16 cellular contexts compared by ENCODE assay signal in genomic region chr6:88493717-88494116, GRCh38.
DNase-seq lines count a peak whose midpoint lies in the region; ATAC-seq, FAIRE-seq and TF ChIP-seq lines count a peak whose summit lies in the region.
"Had no signal": no experiment of that assay in that cellular context is flagged by ENCODE, and none has a peak within 500 bp of the region (broad histone marks: within the 10 kb centered on the region; RNA-seq: fewer than 3 reads in every experiment).

No MANE protein-coding gene starts in this region.

- peaks cover 24% of the 10 kb centered on the region for H3K4me1 ChIP-seq in OCI-LY1 (ENCODE audit: insufficient read depth, low read length, severe bottlenecking)
- no peaks in the 10 kb centered on the region for H3K4me1 ChIP-seq in psoas muscle
- H3K4me1 ChIP-seq: foreskin keratinocyte had no signal

- H3F3A ChIP-seq in OCI-LY1 (ENCODE audit: insufficient read depth, low read length) = no peaks in the 10 kb centered on the region

- no peaks in the 10 kb centered on the region for H4K20me1 ChIP-seq in OCI-LY1 (ENCODE audit: insufficient read depth, low read length)

- no peaks in the 10 kb centered on the region for H3K9me2 ChIP-seq in OCI-LY1 (ENCODE audit: low read depth, low read length)

- peak; percentile 93 for FAIRE-seq in GM18507 (lab: Jason Lieb, UNC)
- FAIRE-seq: kidney had no signal

- no peaks in the 10 kb centered on the region for H3K36me3 Mint-ChIP-seq in osteocyte (ENCODE audit: unreplicated experiment)
- H3K36me3 Mint-ChIP-seq: type B pancreatic cell had no signal

- TF ChIP-seq CTCF in OCI-LY1 (IDR thresholded peaks at IDR 0.05; ENCODE audit: low read length) (no peak), psoas muscle (IDR thresholded peaks at IDR 0.05) (no peak), osteocyte (IDR thresholded peaks at IDR 0.05) (no peak)

- H3K79me2 ChIP-seq in OCI-LY1 (ENCODE audit: insufficient read depth, low read length) = no peaks in the 10 kb centered on the region

- H3K4me2 ChIP-seq in OCI-LY1 (ENCODE audit: low read length) = no peak overlapping the region

- H3K27me3 Mint-ChIP-seq in osteocyte (ENCODE audit: unreplicated experiment) = peaks cover 12% of the 10 kb centered on the region
- H3K27me3 Mint-ChIP-seq: dendritic cell treated with granulocyte-macrophage colony-stimulating factor and Interleukin-4, amounts not matched to agents 40 ng/mL and 50 ng/mL, for 4 days had no signal

- H3K27ac Mint-ChIP-seq in osteocyte (ENCODE audit: unreplicated experiment) = no peak overlapping the region
- H3K27ac Mint-ChIP-seq: dendritic cell treated with granulocyte-macrophage colony-stimulating factor and Interleukin-4, amounts not matched to agents 40 ng/mL and 50 ng/mL, for 4 days; T-helper 1 cell treated with Interleukin-12 subunit alpha and Interleukin-12 subunit beta and Interleukin-4 antibody, amounts not matched to agents 30 μg/mL and 1 μg/mL, for 36 hours; type B pancreatic cell had no signal

- no peak overlapping the region for H3K9ac ChIP-seq in OCI-LY1 (ENCODE audit: low read length)

- peaks cover 3% of the 10 kb centered on the region for H3K9me3 ChIP-seq in OCI-LY1 (ENCODE audit: low read length)
- H3K9me3 ChIP-seq in psoas muscle = no peaks in the 10 kb centered on the region

- H3K27ac ChIP-seq in OCI-LY1 (ENCODE audit: low read depth, low read length, poor library complexity, severe bottlenecking) = peak overlapping the region; percentile 88
- H3K27ac ChIP-seq in psoas muscle = no peak overlapping the region
- H3K27ac ChIP-seq: C4-2B, foreskin keratinocyte had no signal

- no peak overlapping the region for H2AFZ ChIP-seq in OCI-LY1 (ENCODE audit: low read length)

- DNase-seq in GM18507 (ENCODE audit: extremely low spot score, insufficient read length, low read depth) (no peak), psoas muscle (no peak), NCI-H146 (lab: John Stamatoyannopoulos, UW) (no peak), osteocyte (ENCODE audit: extremely low spot score, unreplicated experiment) (no peak)
- DNase-seq in activated CD4-positive, alpha-beta T cell treated with anti-CD3 and anti-CD28 coated beads for 4 hours = no peak
- DNase-seq: foreskin keratinocyte, HCEC 1CT, kidney, NCI-H1930 had no signal

- intact Hi-C loops in psoas muscle (cut with DNase I) = loop anchor here in 1 of 2 donors (5.0 kb wide), 1 partner anchor 566 kb away; no protein-coding TSS in a partner anchor

- no peaks in the 10 kb centered on the region for H3K9me3 Mint-ChIP-seq in osteocyte (ENCODE audit: unreplicated experiment)
- H3K9me3 Mint-ChIP-seq: T-helper 1 cell treated with Interleukin-12 subunit alpha and Interleukin-12 subunit beta and Interleukin-4 antibody, amounts not matched to agents 30 μg/mL and 1 μg/mL, for 36 hours; type B pancreatic cell had no signal

- H3K4me1 Mint-ChIP-seq in osteocyte (ENCODE audit: unreplicated experiment) = no peaks in the 10 kb centered on the region

- H3K4me3 ChIP-seq in OCI-LY1 (ENCODE audit: low read depth, low read length, poor library complexity, severe bottlenecking) = no peak overlapping the region
- no peak overlapping the region for H3K4me3 ChIP-seq in psoas muscle

- peak; percentile 24 for ATAC-seq in GM19467 (IDR thresholded peaks at IDR 0.05; ENCODE audit: unreplicated experiment)
- ATAC-seq in HG02884 (IDR thresholded peaks at IDR 0.05; ENCODE audit: unreplicated experiment) = peak; percentile 37
- no peak for ATAC-seq in psoas muscle
- ATAC-seq: foreskin keratinocyte had no signal

- WGBS in psoas muscle, 3 donors = 86 to 95% (median 87%) methylated on average over 2 of the region's 2 CpGs

- H3K27me3 ChIP-seq in OCI-LY1 (ENCODE audit: insufficient read depth, low read length) (no peaks in the 10 kb centered on the region), psoas muscle (ENCODE audit: insufficient read depth in 3 of 3, low read length in 2 of 3) (no peaks in the 10 kb centered on the region)

- H3K36me3 ChIP-seq in OCI-LY1 (ENCODE audit: insufficient read depth, low read length) (no peaks in the 10 kb centered on the region), psoas muscle (ENCODE audit: insufficient read depth in 1 of 2, low read depth in 1 of 2) (no peaks in the 10 kb centered on the region)

- H3K4me3 Mint-ChIP-seq in osteocyte (ENCODE audit: unreplicated experiment) = no peak overlapping the region
- H3K4me3 Mint-ChIP-seq: dendritic cell treated with granulocyte-macrophage colony-stimulating factor and Interleukin-4, amounts not matched to agents 40 ng/mL and 50 ng/mL, for 4 days; T-helper 1 cell treated with Interleukin-12 subunit alpha and Interleukin-12 subunit beta and Interleukin-4 antibody, amounts not matched to agents 30 μg/mL and 1 μg/mL, for 36 hours; type B pancreatic cell had no signal

Comparison
In these comparisons a context has a peak if more than half of its experiments do, and no peak if none do; other contexts are left out.
1. ATAC-seq: peak in GM19467 (single experiment) and HG02884 (single experiment); none in psoas muscle (0 of 4).